Comparison of ENCODE assay signal across 8 cellular contexts in the genomic region with DNA sequence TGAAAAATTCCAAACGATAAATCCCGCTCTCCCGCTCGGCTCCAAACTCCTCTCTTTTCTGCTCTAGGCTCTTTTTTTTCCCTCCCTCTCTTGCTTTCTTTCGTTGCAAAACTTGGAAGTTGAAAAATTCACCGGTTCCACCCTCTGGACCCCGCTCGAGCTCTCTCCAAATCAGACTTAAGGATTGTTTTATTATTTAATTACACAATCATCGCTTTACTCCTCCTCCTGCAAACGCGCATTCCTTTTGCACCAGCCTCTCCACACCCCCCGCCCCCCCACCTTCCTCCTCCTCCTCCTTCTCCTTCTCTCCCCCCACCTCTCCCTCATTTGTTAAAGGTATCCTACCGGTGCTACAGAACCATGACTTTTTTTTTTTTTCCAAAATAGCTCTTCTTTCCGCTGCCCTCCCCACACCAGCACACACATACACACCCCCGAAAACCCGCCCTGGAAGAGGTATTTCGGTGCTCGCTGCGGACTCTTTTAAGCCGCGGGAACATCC. TPM values are rescaled to one million over a fixed set of nuclear protein-coding genes. Genes with fewer than 3 reads are reported as not detected.
DNase-seq lines count a peak whose midpoint lies in the region; ATAC-seq and TF ChIP-seq lines count a peak whose summit lies in the region.

No MANE protein-coding gene starts in this region.

- no peaks in the 10 kb centered on the region for H3K36me3 ChIP-seq in colonic mucosa

- H3K9me3 ChIP-seq in colonic mucosa: no peaks in the 10 kb centered on the region

- H3K27me3 ChIP-seq in colonic mucosa: no peaks in the 10 kb centered on the region

- intact Hi-C loops in colonic mucosa (cut with DNase I): loop anchor here (10.0 kb wide), 1 partner anchor 100 kb away; no protein-coding TSS in a partner anchor
- intact Hi-C loops in left colon (cut with DNase I, micrococcal nuclease): no loop called here

- H3K4me3 ChIP-seq in colonic mucosa: peak overlapping the region; percentile 61

- no peaks in the 10 kb centered on the region for H3K4me1 ChIP-seq in colonic mucosa

- ATAC-seq in HG03354 (IDR thresholded peaks at IDR 0.05; ENCODE audit: poor library complexity, severe bottlenecking, unreplicated experiment) (peak; percentile 2), left colon (peak; percentile 67), HG03460 (IDR thresholded peaks at IDR 0.05; ENCODE audit: unreplicated experiment) (no peak), HG02610 (IDR thresholded peaks at IDR 0.05; ENCODE audit: unreplicated experiment) (no peak)
- no peak for ATAC-seq in stimulated activated memory B cell treated with anti-CD40 and anti-IgM and Interleukin-4, amounts not matched to agents 10 μg/mL and 1 μg/mL and 100 μg/mL, for 72 hours

- H3K27me3 Mint-ChIP-seq in stimulated activated memory B cell treated with anti-CD40 and anti-IgM and Interleukin-4, amounts not matched to agents 10 μg/mL and 1 μg/mL and 100 μg/mL, for 72 hours: peaks cover 49% of the 10 kb centered on the region

- no peak for TF ChIP-seq CTCF in colonic mucosa (IDR thresholded peaks at IDR 0.05)

- H3K4me3 Mint-ChIP-seq in stimulated activated memory B cell treated with anti-CD40 and anti-IgM and Interleukin-4, amounts not matched to agents 10 μg/mL and 1 μg/mL and 100 μg/mL, for 72 hours: peak overlapping the region; percentile 77

- peak overlapping the region; percentile 75 to 84 for H3K9ac ChIP-seq in colonic mucosa (ENCODE audit: low read depth in 2 of 2, low read length in 2 of 2)

- DNase-seq in Daoy (ENCODE audit: low read depth) (peak; percentile 96), RKO (ENCODE audit: low spot score) (peak; percentile 86), colonic mucosa (peak; percentile 86), left colon (peak; percentile 80 to 84)

- H3K27ac Mint-ChIP-seq in stimulated activated memory B cell treated with anti-CD40 and anti-IgM and Interleukin-4, amounts not matched to agents 10 μg/mL and 1 μg/mL and 100 μg/mL, for 72 hours: no peak overlapping the region

- no peaks in the 10 kb centered on the region for H3K36me3 Mint-ChIP-seq in stimulated activated memory B cell treated with anti-CD40 and anti-IgM and Interleukin-4, amounts not matched to agents 10 μg/mL and 1 μg/mL and 100 μg/mL, for 72 hours

- peak overlapping the region; percentile 93 for H3K27ac ChIP-seq in colonic mucosa

- H3K4me1 Mint-ChIP-seq in stimulated activated memory B cell treated with anti-CD40 and anti-IgM and Interleukin-4, amounts not matched to agents 10 μg/mL and 1 μg/mL and 100 μg/mL, for 72 hours: peaks cover 20% of the 10 kb centered on the region

- H3K9me3 Mint-ChIP-seq in stimulated activated memory B cell treated with anti-CD40 and anti-IgM and Interleukin-4, amounts not matched to agents 10 μg/mL and 1 μg/mL and 100 μg/mL, for 72 hours: no peaks in the 10 kb centered on the region

RNA-seq across cellular contexts. Expression of a gene that starts 0.5 kb away (rescaled TPM):
- total RNA-seq in Daoy (2014; rRNA removed; shearing (Covaris generic)): 16.5 and 19.4 TPM in 2 replicates
- total RNA-seq in colonic mucosa (10 to 100 TPM; 53.0 to 54.0 TPM), left colon (10 to 100 TPM; 45.2 to 74.7 TPM)

Comparison
In these comparisons a context has a peak if more than half of its experiments do, and no peak if none do; other contexts are left out.
1. ATAC-seq: peak in HG03354 (single experiment) and left colon (single experiment); none in stimulated activated memory B cell treated with anti-CD40 and anti-IgM and Interleukin-4, amounts not matched to agents 10 μg/mL and 1 μg/mL and 100 μg/mL, for 72 hours (single experiment), HG03460 (single experiment) and HG02610 (single experiment).
2. Peak in every context shown above with its lines, with median percentiles within 50 percentile points of each other: DNase-seq.